13 cellular contexts compared by ENCODE assay signal in the genomic region with DNA sequence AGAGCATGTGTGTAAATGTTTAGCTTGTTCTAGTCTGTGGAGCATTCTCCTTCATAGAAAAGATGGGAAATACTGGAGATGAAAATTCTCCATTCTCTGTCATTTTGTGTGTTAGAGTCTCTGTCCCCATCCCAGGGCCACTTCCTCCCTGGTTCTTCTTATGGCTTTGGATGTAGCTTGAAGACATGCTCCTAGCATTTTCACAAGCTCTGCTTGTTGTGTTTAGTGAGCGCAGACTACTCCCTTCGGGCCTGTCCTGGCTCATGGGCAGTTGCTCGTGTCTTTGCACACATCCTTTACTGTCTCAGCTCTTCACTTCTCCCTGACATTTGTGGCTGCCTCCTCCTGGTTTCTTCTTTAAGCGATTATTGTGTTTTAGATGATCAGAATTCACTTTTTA. TPM values are rescaled to one million over a fixed set of nuclear protein-coding genes. Genes with fewer than 3 reads are reported as not detected.
DNase-seq lines count a peak whose midpoint lies in the region; ATAC-seq and TF ChIP-seq lines count a peak whose summit lies in the region.
"Had no signal": no experiment of that assay in that cellular context is flagged by ENCODE, and none has a peak within 500 bp of the region (broad histone marks: within the 10 kb centered on the region; RNA-seq: fewer than 3 reads in every experiment).

No MANE protein-coding gene starts in this region.

- intact Hi-C loops in heart left ventricle (cut with DNase I), result no loop called here
- intact Hi-C loops in Right ventricle myocardium inferior (cut with DNase I), result no loop called here
- intact Hi-C loops in ascending aorta (cut with DNase I), result no loop called here

- H3K36me3 Mint-ChIP-seq in naive thymus-derived CD8-positive, alpha-beta T cell, result peaks cover 0 to 5% (median 0%) of the 10 kb centered on the region in 3 donors

- H3K27ac ChIP-seq in heart left ventricle (peak overlapping the region in 10 of 12 donors; percentile 29 to 83 (median 58)), ascending aorta (peak overlapping the region; percentile 41 to 51), urinary bladder (ENCODE audit: low read depth) (peak overlapping the region; percentile 68)

- H3K4me1 Mint-ChIP-seq in naive thymus-derived CD8-positive, alpha-beta T cell, result peaks cover 45 to 89% (median 81%) of the 10 kb centered on the region in 4 donors

- H3K4me3 ChIP-seq in heart left ventricle (no peak overlapping the region), ascending aorta (no peak overlapping the region), urinary bladder (ENCODE audit: low read depth, low read length) (no peak overlapping the region)

- peak in 1 of 5 donors; percentile 20 for DNase-seq in heart left ventricle
- no peak for DNase-seq in Right ventricle myocardium inferior (ENCODE audit: missing footprints)
- no peak for DNase-seq in ascending aorta (ENCODE audit: low spot score in 2 of 2)
- no peak for DNase-seq in naive thymus-derived CD8-positive, alpha-beta T cell
- DNase-seq in stimulated activated naive CD8-positive, alpha-beta T cell treated with anti-CD3 and anti-CD28 coated beads, Interleukin-15, Interleukin-2, amounts not matched to agents 100 U/mL and 50 U/mL, for 24 hours, result no peak
- DNase-seq: BE2C, MV-4-11, NCI-H510A treated with DMSO at 0.1 percent for 48 hours, SK-N-SH had no signal

- peak overlapping the region in 6 of 10 donors; percentile 21 to 71 (median 49) for H3K4me3 Mint-ChIP-seq in naive thymus-derived CD8-positive, alpha-beta T cell

- H3K9me3 ChIP-seq in heart left ventricle, result no peaks in the 10 kb centered on the region
- H3K9me3 ChIP-seq in ascending aorta, result no peaks in the 10 kb centered on the region
- H3K9me3 ChIP-seq: BE2C, SK-N-SH had no signal

- TF ChIP-seq POLR2A in heart left ventricle (IDR thresholded peaks at IDR 0.05), result no peak

- no peaks in the 10 kb centered on the region for H3K27me3 ChIP-seq in heart left ventricle
- H3K27me3 ChIP-seq in ascending aorta, result no peaks in the 10 kb centered on the region
- H3K27me3 ChIP-seq: BE2C had no signal

- WGBS in heart left ventricle, 4 donors, result 50 to 70% (median 55%) methylated on average over 4 of the region's 4 CpGs
- WGBS in urinary bladder, result 73% methylated on average over 4 of the region's 4 CpGs

- TF ChIP-seq CTCF in heart left ventricle (IDR thresholded peaks at IDR 0.05), result no peak
- TF ChIP-seq CTCF in ascending aorta (IDR thresholded peaks at IDR 0.05), result no peak

- H3K36me3 ChIP-seq in heart left ventricle, result no peaks in the 10 kb centered on the region
- H3K36me3 ChIP-seq in ascending aorta, result no peaks in the 10 kb centered on the region
- no peaks in the 10 kb centered on the region for H3K36me3 ChIP-seq in urinary bladder (ENCODE audit: insufficient read depth)
- H3K36me3 ChIP-seq: BE2C had no signal

- no peaks in the 10 kb centered on the region for H3K27me3 Mint-ChIP-seq in naive thymus-derived CD8-positive, alpha-beta T cell
- H3K27me3 Mint-ChIP-seq: progenitor cell of endocrine pancreas had no signal

- POLR2A ChIA-PET in naive thymus-derived CD8-positive, alpha-beta T cell (lab: Charles Lee), result interaction anchor here (0.6 to 1.1 kb wide), 6 partner anchors 16 to 273 kb away, joined by 3 to 5 read pairs (median 4); no protein-coding TSS in a partner anchor

- ATAC-seq in heart left ventricle, result peak in 1 of 4 donors; percentile 13
- no peak for ATAC-seq in Right ventricle myocardium inferior
- no peak for ATAC-seq in naive thymus-derived CD8-positive, alpha-beta T cell
- no peak for ATAC-seq in GM21737 (IDR thresholded peaks at IDR 0.05; ENCODE audit: unreplicated experiment)
- no peak for ATAC-seq in GM18861 (IDR thresholded peaks at IDR 0.05; ENCODE audit: unreplicated experiment)
- no peak for ATAC-seq in stimulated activated naive CD8-positive, alpha-beta T cell treated with anti-CD3 and anti-CD28 coated beads, Interleukin-15, Interleukin-2, amounts not matched to agents 100 U/mL and 50 U/mL, for 24 hours

- H3K27ac Mint-ChIP-seq in naive thymus-derived CD8-positive, alpha-beta T cell, result peak overlapping the region; percentile 15 to 94 (median 64)
- H3K27ac Mint-ChIP-seq: progenitor cell of endocrine pancreas had no signal

- H3K4me1 ChIP-seq in heart left ventricle, result peaks cover 25 to 96% (median 84%) of the 10 kb centered on the region in 12 donors
- peaks cover 0 to 27% of the 10 kb centered on the region in 2 donors for H3K4me1 ChIP-seq in ascending aorta
- peaks cover 4% of the 10 kb centered on the region for H3K4me1 ChIP-seq in urinary bladder (ENCODE audit: insufficient read depth)

- no peaks in the 10 kb centered on the region for H3K9me3 Mint-ChIP-seq in naive thymus-derived CD8-positive, alpha-beta T cell

RNA-seq across cellular contexts. Expression of a gene that starts 30.4 kb away (rescaled TPM):
- total RNA-seq in heart left ventricle (100 to 1,000 TPM; 163 to 327 (median 223) TPM), Right ventricle myocardium inferior (214 TPM), ascending aorta (35.3 TPM), urinary bladder (20.4 TPM)
- polyA plus RNA-seq in heart left ventricle (100 to 1,000 TPM; 126 to 227 TPM), urinary bladder (49.5 TPM)
- total RNA-seq in naive thymus-derived CD8-positive, alpha-beta T cell, result 10 to 100 TPM; 52.2 to 55.8 TPM
- 1 to 10 TPM; 1.3 to 2.5 (median 1.6) TPM for polyA plus RNA-seq in naive thymus-derived CD8-positive, alpha-beta T cell

RNA-seq across cellular contexts. Expression of a gene that starts 55.5 kb away (rescaled TPM):
- total RNA-seq in heart left ventricle (not detected), Right ventricle myocardium inferior (not detected), ascending aorta (not detected), urinary bladder (not detected)
- polyA plus RNA-seq in heart left ventricle (not detected), urinary bladder (not detected)
- not detected for total RNA-seq in naive thymus-derived CD8-positive, alpha-beta T cell
- not detected for polyA plus RNA-seq in naive thymus-derived CD8-positive, alpha-beta T cell
- total RNA-seq: progenitor cell of endocrine pancreas had no signal
- polyA plus RNA-seq: SK-N-SH had no signal

RNA-seq across cellular contexts. Expression of a gene that starts 57.2 kb away (rescaled TPM):
- total RNA-seq in heart left ventricle, result 1 to 10 TPM in 3 of 9 donors, under 1 TPM in 5, not detected in 1; 0.50 to 5.0 (median 0.88) TPM
- 1 to 10 TPM in 1 of 2 donors, under 1 TPM in 1; 0.27 to 1.0 TPM for polyA plus RNA-seq in heart left ventricle
- 0.54 TPM for total RNA-seq in Right ventricle myocardium inferior
- total RNA-seq in ascending aorta, result 1.6 TPM
- not detected for total RNA-seq in naive thymus-derived CD8-positive, alpha-beta T cell
- not detected for polyA plus RNA-seq in naive thymus-derived CD8-positive, alpha-beta T cell
- total RNA-seq in urinary bladder, result 2.8 TPM
- polyA plus RNA-seq in urinary bladder, result 2.2 TPM
- total RNA-seq: progenitor cell of endocrine pancreas had no signal
- polyA plus RNA-seq: SK-N-SH had no signal
